Comparison of ENCODE assay signal across 18 cellular contexts in genomic region chr13:35144496-35144895, GRCh38.
DNase-seq lines count a peak whose midpoint lies in the region; ATAC-seq lines count a peak whose summit lies in the region.
"Had no signal": no experiment of that assay in that cellular context is flagged by ENCODE, and none has a peak within 500 bp of the region (broad histone marks: within the 10 kb centered on the region; RNA-seq: fewer than 3 reads in every experiment).

No MANE protein-coding gene starts in this region.

- H3K79me2 ChIP-seq in GM23248 (ENCODE audit: insufficient read depth): no peaks in the 10 kb centered on the region

- no peaks in the 10 kb centered on the region for H3F3A ChIP-seq in GM23248 (ENCODE audit: insufficient read depth)

- DNase-seq in AG20443 (ENCODE audit: low spot score) (peak; percentile 10), GM23248 (peak; percentile 10), adipocyte (ENCODE audit: low read depth) (peak; percentile 31), islet precursor cell (peak; percentile 56)
- no peak for DNase-seq in stimulated activated naive CD4-positive, alpha-beta T cell (lab: John Stamatoyannopoulos, UW)
- DNase-seq in activated naive CD4-positive, alpha-beta T cell (lab: John Stamatoyannopoulos, UW): no peak
- DNase-seq: activated CD8-positive, alpha-beta memory T cell treated with anti-CD3 and anti-CD28 coated beads for 24 hours; activated effector memory CD4-positive, alpha-beta T cell treated with anti-CD3 and anti-CD28 coated beads, Interleukin-2, amount 50 U/mL, for 16 hours; dermis blood vessel endothelial cell; NCI-H2029; NCI-H69; WERI-Rb-1 had no signal

- H3K9me3 ChIP-seq in GM23248 (ENCODE audit: low read depth) (no peaks in the 10 kb centered on the region), adipocyte (ENCODE audit: control insufficient read depth, low read length) (no peaks in the 10 kb centered on the region)
- H3K9me3 ChIP-seq: ascending aorta, esophagus muscularis mucosa, vagina had no signal

- no peaks in the 10 kb centered on the region for H4K20me1 ChIP-seq in GM23248 (ENCODE audit: insufficient read depth)

- H3K4me1 ChIP-seq in GM23248 (ENCODE audit: insufficient read depth): no peaks in the 10 kb centered on the region
- H3K4me1 ChIP-seq in adipocyte (ENCODE audit: control insufficient read depth, insufficient read depth, low read length): peaks cover 5% of the 10 kb centered on the region
- H3K4me1 ChIP-seq: ascending aorta, vagina had no signal

- H3K9ac ChIP-seq in GM23248 (no peak overlapping the region), adipocyte (ENCODE audit: low read length) (no peak overlapping the region)

- no peaks in the 10 kb centered on the region for H3K36me3 ChIP-seq in GM23248 (ENCODE audit: low read depth)
- H3K36me3 ChIP-seq in adipocyte (ENCODE audit: control insufficient read depth, insufficient read depth, low read length, severe bottlenecking): no peaks in the 10 kb centered on the region
- H3K36me3 ChIP-seq: ascending aorta, esophagus muscularis mucosa, vagina, WERI-Rb-1 had no signal

- H3K4me3 ChIP-seq in GM23248: no peak overlapping the region
- H3K4me3 ChIP-seq in adipocyte (ENCODE audit: low read length): no peak overlapping the region
- H3K4me3 ChIP-seq: ascending aorta, esophagus muscularis mucosa, vagina had no signal

- no peak for ATAC-seq in HG02759 (IDR thresholded peaks at IDR 0.05; ENCODE audit: unreplicated experiment)
- ATAC-seq in GM21360 (IDR thresholded peaks at IDR 0.05; ENCODE audit: unreplicated experiment): no peak
- ATAC-seq: left lobe of liver had no signal

- no peaks in the 10 kb centered on the region for H3K9me2 ChIP-seq in GM23248 (ENCODE audit: insufficient read depth)

- H3K27me3 ChIP-seq in GM23248 (replicated peaks; ENCODE audit: insufficient read depth) (no peaks in the 10 kb centered on the region), adipocyte (replicated peaks; ENCODE audit: control insufficient read depth, insufficient read depth, low read length) (no peaks in the 10 kb centered on the region)
- H3K27me3 ChIP-seq: ascending aorta, esophagus muscularis mucosa, vagina had no signal

- in situ Hi-C loops in GM23248 (cut with MboI): no loop called here

- no peak overlapping the region for H3K27ac ChIP-seq in GM23248
- H3K27ac ChIP-seq: ascending aorta, esophagus muscularis mucosa, vagina, WERI-Rb-1 had no signal

- H2AFZ ChIP-seq in GM23248: no peak overlapping the region

- no peak overlapping the region for H3K4me2 ChIP-seq in GM23248 (ENCODE audit: unreplicated experiment)

- WGBS in GM23248 (ENCODE audit: low coverage in 1 of 2, low lambda C conversion rate in 2 of 2, missing lambda C conversion rate in 2 of 2), 2 experiments: 88 to 95% methylated on average over 2 of the region's 2 CpGs

Comparison
In these comparisons a context has a peak if more than half of its experiments do, and no peak if none do; other contexts are left out.
1. DNase-seq: peak in AG20443 (single experiment), GM23248 (single experiment), adipocyte (single experiment) and islet precursor cell (single experiment); none in stimulated activated naive CD4-positive, alpha-beta T cell (0 of 6) and activated naive CD4-positive, alpha-beta T cell (0 of 4).